Comparison of ENCODE assay signal across 20 cellular contexts in genomic region chr15:64337761-64338160, GRCh38. TPM values are rescaled to one million over a fixed set of nuclear protein-coding genes. Genes with fewer than 3 reads are reported as not detected.
DNase-seq lines count a peak whose midpoint lies in the region; ATAC-seq and TF ChIP-seq lines count a peak whose summit lies in the region.
"Had no signal": no experiment of that assay in that cellular context is flagged by ENCODE, and none has a peak within 500 bp of the region (broad histone marks: within the 10 kb centered on the region; RNA-seq: fewer than 3 reads in every experiment).

No MANE protein-coding gene starts in this region.

- peak overlapping the region; percentile 21 for H3K27ac Mint-ChIP-seq in activated T-cell treated with anti-CD3 and anti-CD28 coated beads, Interleukin-2, amount 50 U/mL, for 72 hours
- H3K27ac Mint-ChIP-seq in activated T-helper 17 cell treated with anti-CD3 and anti-CD28 coated beads, Interleukin-2, amount 50 U/mL, for 72 hours, result peak overlapping the region; percentile 20
- H3K27ac Mint-ChIP-seq: B cell, CD14-positive monocyte had no signal

- no peaks in the 10 kb centered on the region for H3K9me3 Mint-ChIP-seq in activated T-cell treated with anti-CD3 and anti-CD28 coated beads, Interleukin-2, amount 50 U/mL, for 72 hours
- no peaks in the 10 kb centered on the region for H3K9me3 Mint-ChIP-seq in activated T-helper 17 cell treated with anti-CD3 and anti-CD28 coated beads, Interleukin-2, amount 50 U/mL, for 72 hours

- H3K4me1 Mint-ChIP-seq in activated T-cell treated with anti-CD3 and anti-CD28 coated beads, Interleukin-2, amount 50 U/mL, for 72 hours (ENCODE audit: low read depth), result peaks cover 34% of the 10 kb centered on the region
- H3K4me1 Mint-ChIP-seq in activated T-helper 17 cell treated with anti-CD3 and anti-CD28 coated beads, Interleukin-2, amount 50 U/mL, for 72 hours, result peaks cover 26% of the 10 kb centered on the region

- no peak overlapping the region for H3K4me3 Mint-ChIP-seq in activated T-cell treated with anti-CD3 and anti-CD28 coated beads, Interleukin-2, amount 50 U/mL, for 72 hours
- no peak overlapping the region for H3K4me3 Mint-ChIP-seq in activated T-helper 17 cell treated with anti-CD3 and anti-CD28 coated beads, Interleukin-2, amount 50 U/mL, for 72 hours
- H3K4me3 Mint-ChIP-seq: B cell, CD14-positive monocyte had no signal

- DNase-seq in activated T-cell treated with anti-CD3 and anti-CD28 coated beads, Interleukin-2, amount 50 U/mL, for 72 hours, result no peak
- DNase-seq in activated T-cell treated with anti-CD3 and anti-CD28 coated beads, Interleukin-2, amount 50 U/mL, for 48 hours, result no peak
- DNase-seq in epithelial cell of esophagus (ENCODE audit: low read depth), result peak; percentile 20
- DNase-seq in pulmonary artery endothelial cell (ENCODE audit: low read depth, low spot score), result peak; percentile 64
- no peak for DNase-seq in GM13976 (ENCODE audit: low spot score)
- DNase-seq in activated CD4-positive, alpha-beta T cell treated with anti-CD3 and anti-CD28 coated beads for 1 hour, result no peak
- DNase-seq: COR-L47, DMS79, MG63, NCI-H1417, NCI-H187, NCI-H446 treated with DMSO at 0.1 percent for 48 hours, NCI-H526 treated with DMSO at 0.1 percent for 48 hours, OCI-M1 had no signal

- H3K4me3 ChIP-seq in epithelial cell of esophagus (ENCODE audit: low read length), result no peak overlapping the region
- H3K4me3 ChIP-seq: HAP-1, K562, MG63 had no signal

- peaks cover 0 to 1% of the 10 kb centered on the region in 2 donors for H3K36me3 Mint-ChIP-seq in activated T-cell treated with anti-CD3 and anti-CD28 coated beads, Interleukin-2, amount 50 U/mL, for 72 hours (ENCODE audit: insufficient read depth in 2 of 2)
- H3K36me3 Mint-ChIP-seq in activated T-helper 17 cell treated with anti-CD3 and anti-CD28 coated beads, Interleukin-2, amount 50 U/mL, for 72 hours (ENCODE audit: low read depth), result peaks cover 43% of the 10 kb centered on the region

- in situ Hi-C loops in GM13976 (cut with MboI; ENCODE audit: low sequenced_read_pairs, unreplicated experiment), result no loop called here

- H3K27me3 Mint-ChIP-seq in activated T-cell treated with anti-CD3 and anti-CD28 coated beads, Interleukin-2, amount 50 U/mL, for 72 hours (ENCODE audit: low read depth), result no peaks in the 10 kb centered on the region
- H3K27me3 Mint-ChIP-seq in activated T-helper 17 cell treated with anti-CD3 and anti-CD28 coated beads, Interleukin-2, amount 50 U/mL, for 72 hours, result no peaks in the 10 kb centered on the region
- H3K27me3 Mint-ChIP-seq: B cell had no signal

- no peak for ATAC-seq in activated T-cell treated with anti-CD3 and anti-CD28 coated beads, Interleukin-2, amount 50 U/mL, for 72 hours (replicated peaks in 1 of 2)
- no peak for ATAC-seq in activated T-helper 17 cell treated with anti-CD3 and anti-CD28 coated beads, Interleukin-2, amount 50 U/mL, for 72 hours (replicated peaks)
- no peak for ATAC-seq in GM21423 (IDR thresholded peaks at IDR 0.05; ENCODE audit: unreplicated experiment)
- ATAC-seq: K562 had no signal

- TF ChIP-seq CTCF in epithelial cell of esophagus (IDR thresholded peaks at IDR 0.05; ENCODE audit: insufficient read depth, low read depth, low read length, missing control alignments) (no peak), GM13976 (IDR thresholded peaks at IDR 0.05; ENCODE audit: borderline replicate concordance, control extremely low read depth, extremely low read depth, insufficient read depth, missing control alignments) (no peak)

RNA-seq across cellular contexts. Expression of gene CSNK1G1, which starts 18.2 kb away (rescaled TPM):
- 10 to 100 TPM; 29.4 to 31.3 TPM for total RNA-seq in activated T-cell treated with anti-CD3 and anti-CD28 coated beads, Interleukin-2, amount 50 U/mL, for 72 hours
- total RNA-seq in activated T-helper 17 cell treated with anti-CD3 and anti-CD28 coated beads, Interleukin-2, amount 50 U/mL, for 72 hours, result 10 to 100 TPM; 34.5 to 38.0 TPM
- 21.2 and 35.3 TPM in 2 replicates for total RNA-seq in pulmonary artery endothelial cell

RNA-seq across cellular contexts. Expression of gene PCLAF, which starts 43.5 kb away (rescaled TPM):
- 10 to 100 TPM; 70.6 to 77.7 TPM for total RNA-seq in activated T-cell treated with anti-CD3 and anti-CD28 coated beads, Interleukin-2, amount 50 U/mL, for 72 hours
- 100 to 1,000 TPM in 1 of 2 donors, 10 to 100 TPM in 1; 61.5 to 101 TPM for total RNA-seq in activated T-helper 17 cell treated with anti-CD3 and anti-CD28 coated beads, Interleukin-2, amount 50 U/mL, for 72 hours
- 37.7 and 49.8 TPM in 2 replicates for total RNA-seq in pulmonary artery endothelial cell

RNA-seq across cellular contexts. Expression of gene TRIP4, which starts 49.9 kb away (rescaled TPM):
- 10 to 100 TPM; 27.9 to 29.7 TPM for total RNA-seq in activated T-cell treated with anti-CD3 and anti-CD28 coated beads, Interleukin-2, amount 50 U/mL, for 72 hours
- 10 to 100 TPM; 26.6 to 26.7 TPM for total RNA-seq in activated T-helper 17 cell treated with anti-CD3 and anti-CD28 coated beads, Interleukin-2, amount 50 U/mL, for 72 hours
- total RNA-seq in pulmonary artery endothelial cell, result 12.1 and 14.5 TPM in 2 replicates

Comparison
In these comparisons a context has a peak if more than half of its experiments do, and no peak if none do; other contexts are left out.
1. DNase-seq: peak in epithelial cell of esophagus (single experiment) and pulmonary artery endothelial cell (single experiment); none in activated T-cell treated with anti-CD3 and anti-CD28 coated beads, Interleukin-2, amount 50 U/mL, for 72 hours (0 of 2), activated T-cell treated with anti-CD3 and anti-CD28 coated beads, Interleukin-2, amount 50 U/mL, for 48 hours (0 of 2), GM13976 (single experiment) and activated CD4-positive, alpha-beta T cell treated with anti-CD3 and anti-CD28 coated beads for 1 hour (single experiment).